Comparison of ENCODE assay signal across 13 cellular contexts in genomic region chr1:204295666-204296065, GRCh38.
DNase-seq lines count a peak whose midpoint lies in the region; ATAC-seq, FAIRE-seq and TF ChIP-seq lines count a peak whose summit lies in the region.
"Had no signal": no experiment of that assay in that cellular context is flagged by ENCODE, and none has a peak within 500 bp of the region (broad histone marks: within the 10 kb centered on the region; RNA-seq: fewer than 3 reads in every experiment).

No MANE protein-coding gene starts in this region.

- intact Hi-C loops in cardiac septum (cut with DNase I) = loop anchor here (5.0 kb wide), 1 partner anchor 33 kb away; no protein-coding TSS in a partner anchor
- intact Hi-C loops in uterus (cut with DNase I; ENCODE audit: low total_unique reads) = no loop called here

- no peak overlapping the region for H3K23ac ChIP-seq in mesenchymal stem cell (ENCODE audit: low read length in 2 of 2)

- peak overlapping the region; percentile 86 for H3K27ac ChIP-seq in cardiac muscle cell
- H3K27ac ChIP-seq in astrocyte (ENCODE audit: low read depth, low read length) = no peak overlapping the region
- no peak overlapping the region for H3K27ac ChIP-seq in mesenchymal stem cell (ENCODE audit: low read length, poor library complexity, severe bottlenecking)
- peak overlapping the region; percentile 76 to 77 for H3K27ac ChIP-seq in uterus
- H3K27ac ChIP-seq: WERI-Rb-1 had no signal

- H3K9ac ChIP-seq in astrocyte (ENCODE audit: low read length) (no peak overlapping the region), mesenchymal stem cell (ENCODE audit: low read length) (no peak overlapping the region)

- peak overlapping the region; percentile 92 for H4K91ac ChIP-seq in mesenchymal stem cell (ENCODE audit: low read length)

- peaks cover 37% of the 10 kb centered on the region for H3K27me3 Mint-ChIP-seq in astrocyte (ENCODE audit: low read depth, unreplicated experiment)

- TF ChIP-seq POLR2A in uterus (IDR thresholded peaks at IDR 0.05) = no peak

- peaks cover 15% of the 10 kb centered on the region for H3K4me1 Mint-ChIP-seq in astrocyte (ENCODE audit: low read depth, unreplicated experiment)

- H3K9me3 ChIP-seq in cardiac muscle cell (ENCODE audit: low read depth) = no peaks in the 10 kb centered on the region
- no peaks in the 10 kb centered on the region for H3K9me3 ChIP-seq in astrocyte (ENCODE audit: insufficient read depth, low read depth, low read length)
- no peaks in the 10 kb centered on the region for H3K9me3 ChIP-seq in mesenchymal stem cell (ENCODE audit: control insufficient read depth, low read length)
- no peaks in the 10 kb centered on the region for H3K9me3 ChIP-seq in uterus
- H3K9me3 ChIP-seq: upper lobe of right lung had no signal

- H3K36me3 ChIP-seq in cardiac muscle cell = no peaks in the 10 kb centered on the region
- H3K36me3 ChIP-seq in astrocyte (ENCODE audit: insufficient read depth, low read length) = no peaks in the 10 kb centered on the region
- no peaks in the 10 kb centered on the region for H3K36me3 ChIP-seq in mesenchymal stem cell (ENCODE audit: control insufficient read depth in 1 of 2, insufficient read depth in 2 of 2, low read depth in 1 of 2, low read length in 2 of 2)
- H3K36me3 ChIP-seq in uterus = no peaks in the 10 kb centered on the region
- H3K36me3 ChIP-seq: upper lobe of right lung, WERI-Rb-1 had no signal

- no peak overlapping the region for H2AK5ac ChIP-seq in mesenchymal stem cell (ENCODE audit: low read length, severe bottlenecking)

- no peak overlapping the region for H3K27ac Mint-ChIP-seq in astrocyte (ENCODE audit: unreplicated experiment)

- ATAC-seq in GM19455 (IDR thresholded peaks at IDR 0.05; ENCODE audit: unreplicated experiment) (no peak), HG03175 (IDR thresholded peaks at IDR 0.05; ENCODE audit: unreplicated experiment) (no peak)

- H3K14ac ChIP-seq in mesenchymal stem cell (ENCODE audit: low read length in 2 of 2) = peak overlapping the region in 1 of 2 experiments; percentile 53

- peaks cover 2% of the 10 kb centered on the region for H3K9me3 Mint-ChIP-seq in astrocyte (ENCODE audit: unreplicated experiment)

- H3K36me3 Mint-ChIP-seq in astrocyte (ENCODE audit: low read depth, unreplicated experiment) = no peaks in the 10 kb centered on the region

- 29% methylated on average over 10 of the region's 10 CpGs for WGBS in mesenchymal stem cell

- H3K79me1 ChIP-seq in mesenchymal stem cell (replicated peaks; ENCODE audit: low read length, poor library complexity, severe bottlenecking) = no peaks in the 10 kb centered on the region

- H3K4me2 ChIP-seq in astrocyte (ENCODE audit: low read length) (peak overlapping the region; percentile 58), mesenchymal stem cell (ENCODE audit: low read length, poor library complexity, severe bottlenecking) (no peak overlapping the region)

- H3K4me3 ChIP-seq in cardiac muscle cell (no peak overlapping the region), astrocyte (ENCODE audit: insufficient read depth, low read depth, low read length) (no peak overlapping the region), mesenchymal stem cell (ENCODE audit: insufficient read depth in 1 of 2, low read depth in 1 of 2, low read length in 2 of 2) (peak overlapping the region in 1 of 2 experiments; percentile 27), uterus (no peak overlapping the region)
- H3K4me3 ChIP-seq: upper lobe of right lung had no signal

- no peak overlapping the region for H2AFZ ChIP-seq in astrocyte (ENCODE audit: low read depth, low read length)
- no peak overlapping the region for H2AFZ ChIP-seq in mesenchymal stem cell (ENCODE audit: low read depth, low read length)

- TF ChIP-seq CTCF in cardiac muscle cell (IDR thresholded peaks at IDR 0.05; ENCODE audit: low read depth, low read length) = no peak
- TF ChIP-seq CTCF in astrocyte (IDR thresholded peaks at IDR 0.05; ENCODE audit: insufficient read depth, low read depth, low read length) = no peak
- no peak for TF ChIP-seq CTCF in uterus (IDR thresholded peaks at IDR 0.05)

- H3K4me3 Mint-ChIP-seq in astrocyte (ENCODE audit: unreplicated experiment) = no peak overlapping the region

- no peak for FAIRE-seq in astrocyte (lab: Jason Lieb, UNC)

- H4K20me1 ChIP-seq in astrocyte (ENCODE audit: insufficient read depth, low read length) = no peaks in the 10 kb centered on the region

- H2BK15ac ChIP-seq in mesenchymal stem cell (ENCODE audit: low read depth, poor library complexity, severe bottlenecking) = no peak overlapping the region

- no peaks in the 10 kb centered on the region for H3K79me2 ChIP-seq in astrocyte (ENCODE audit: insufficient read depth, low read length)

- H4K8ac ChIP-seq in mesenchymal stem cell (ENCODE audit: low read length) = no peak overlapping the region

- DNase-seq in cardiac muscle cell (ENCODE audit: low read depth in 1 of 2, low spot score in 1 of 2) (peak in 1 of 2 donors; percentile 30), cardiac septum (ENCODE audit: low spot score) (no peak), astrocyte (ENCODE audit: low read depth) (no peak), mesenchymal stem cell (peak; percentile 79), uterus (no peak), NCI-H2081 (lab: John Stamatoyannopoulos, UW) (no peak)
- DNase-seq: activated effector memory CD4-positive, alpha-beta T cell treated with anti-CD3 and anti-CD28 coated beads, Interleukin-2, amount 50 U/mL, for 16 hours; NCI-H187 treated with DMSO at 0.1 percent for 48 hours; posterior cingulate gyrus; upper lobe of right lung had no signal

- H2BK120ac ChIP-seq in mesenchymal stem cell (ENCODE audit: low read depth, low read length) = peak overlapping the region; percentile 36

- H3K4me1 ChIP-seq in cardiac muscle cell (ENCODE audit: low read depth) (peaks cover 42% of the 10 kb centered on the region), astrocyte (ENCODE audit: insufficient read depth, low read length) (peaks cover 22% of the 10 kb centered on the region), mesenchymal stem cell (ENCODE audit: control insufficient read depth, insufficient read depth, low read depth, low read length) (peaks cover 7% of the 10 kb centered on the region), uterus (peaks cover 7 to 12% of the 10 kb centered on the region in 2 donors)

- H2BK12ac ChIP-seq in mesenchymal stem cell (ENCODE audit: low read length in 2 of 2) = peak overlapping the region; percentile 27 to 64

- no peak overlapping the region for H2BK5ac ChIP-seq in mesenchymal stem cell (ENCODE audit: low read depth, low read length, poor library complexity, severe bottlenecking)

- no peaks in the 10 kb centered on the region for H3K27me3 ChIP-seq in cardiac muscle cell
- peaks cover 1% of the 10 kb centered on the region for H3K27me3 ChIP-seq in astrocyte (ENCODE audit: insufficient read depth, low read length)
- peaks cover 36 to 63% of the 10 kb centered on the region in 2 experiments for H3K27me3 ChIP-seq in mesenchymal stem cell (ENCODE audit: control insufficient read depth in 1 of 2, insufficient read depth in 1 of 2, low read length in 2 of 2)
- no peaks in the 10 kb centered on the region for H3K27me3 ChIP-seq in uterus
- H3K27me3 ChIP-seq: upper lobe of right lung had no signal

- peak overlapping the region; percentile 78 to 92 for H3K18ac ChIP-seq in mesenchymal stem cell (ENCODE audit: low read depth in 1 of 2, low read length in 2 of 2)

- peak overlapping the region; percentile 20 to 45 for H3K4ac ChIP-seq in mesenchymal stem cell (ENCODE audit: low read depth in 1 of 2, low read length in 2 of 2)

Comparison
In these comparisons a context has a peak if more than half of its experiments do, and no peak if none do; other contexts are left out.
1. H3K27ac ChIP-seq: peak in cardiac muscle cell (single experiment) and uterus (2 of 2); none in astrocyte (single experiment) and mesenchymal stem cell (single experiment).